ENCODE assay signal across 1 cellular context in the genomic region with DNA sequence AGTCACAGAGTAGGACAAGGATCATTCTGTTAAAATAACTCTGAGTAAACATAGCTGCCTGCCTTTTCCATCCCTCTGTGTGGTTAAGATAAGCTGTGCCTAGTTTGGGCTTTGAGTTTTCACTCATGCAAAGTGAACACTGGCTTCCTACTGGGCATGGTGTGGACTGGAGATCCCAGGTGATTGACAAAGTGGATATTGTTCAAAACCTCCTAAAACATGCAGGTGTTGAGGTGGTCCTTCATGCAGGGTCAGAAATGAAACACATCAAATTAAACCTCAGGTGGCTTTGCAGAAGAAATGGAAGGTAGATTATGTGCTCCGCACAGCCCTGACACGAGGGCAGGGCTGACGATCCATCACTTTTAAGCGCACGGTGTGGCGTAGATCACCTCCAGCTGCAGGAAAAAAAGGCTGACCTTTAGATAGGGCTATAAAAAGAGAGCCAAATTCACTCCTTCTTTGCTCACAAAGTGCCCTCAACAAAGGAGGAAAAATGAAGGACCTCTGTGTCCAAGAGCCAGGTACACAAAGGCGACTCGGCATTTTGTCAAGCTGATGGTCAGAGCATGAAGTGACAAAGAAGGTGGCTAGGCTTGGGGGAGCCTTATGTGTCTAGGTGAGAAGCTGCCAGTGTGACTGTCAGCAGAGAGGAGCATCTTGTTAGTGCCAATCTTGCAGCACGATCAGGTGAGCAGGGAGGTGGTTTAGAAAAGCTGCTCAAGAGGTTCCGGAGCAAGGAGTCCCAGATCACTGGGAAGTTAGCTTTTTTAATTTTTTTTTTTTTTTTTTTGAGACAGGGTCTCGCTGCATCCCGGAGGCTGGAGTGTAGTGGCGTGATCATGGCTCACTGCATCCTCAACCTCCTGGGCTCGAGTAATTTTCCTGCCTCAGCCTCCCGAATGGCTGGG.
A peak's percentile ranks its signal among the peaks of the same experiment; 100 is the strongest.
TF ChIP-seq lines count a peak whose summit lies in the region.

No MANE protein-coding gene starts in this region.

TF ChIP-seq in K562, 482 proteins besides CTCF, POLR2A, EP300 and RAD21:
- TF ChIP-seq SP2 (IDR thresholded peaks at IDR 0.05; ENCODE audit: extremely low read depth, low read depth, low read length, poor library complexity, severe bottlenecking): no peak
- no peak for TF ChIP-seq GATAD2A (IDR thresholded peaks at IDR 0.05)
- TF ChIP-seq, protein P1, sequence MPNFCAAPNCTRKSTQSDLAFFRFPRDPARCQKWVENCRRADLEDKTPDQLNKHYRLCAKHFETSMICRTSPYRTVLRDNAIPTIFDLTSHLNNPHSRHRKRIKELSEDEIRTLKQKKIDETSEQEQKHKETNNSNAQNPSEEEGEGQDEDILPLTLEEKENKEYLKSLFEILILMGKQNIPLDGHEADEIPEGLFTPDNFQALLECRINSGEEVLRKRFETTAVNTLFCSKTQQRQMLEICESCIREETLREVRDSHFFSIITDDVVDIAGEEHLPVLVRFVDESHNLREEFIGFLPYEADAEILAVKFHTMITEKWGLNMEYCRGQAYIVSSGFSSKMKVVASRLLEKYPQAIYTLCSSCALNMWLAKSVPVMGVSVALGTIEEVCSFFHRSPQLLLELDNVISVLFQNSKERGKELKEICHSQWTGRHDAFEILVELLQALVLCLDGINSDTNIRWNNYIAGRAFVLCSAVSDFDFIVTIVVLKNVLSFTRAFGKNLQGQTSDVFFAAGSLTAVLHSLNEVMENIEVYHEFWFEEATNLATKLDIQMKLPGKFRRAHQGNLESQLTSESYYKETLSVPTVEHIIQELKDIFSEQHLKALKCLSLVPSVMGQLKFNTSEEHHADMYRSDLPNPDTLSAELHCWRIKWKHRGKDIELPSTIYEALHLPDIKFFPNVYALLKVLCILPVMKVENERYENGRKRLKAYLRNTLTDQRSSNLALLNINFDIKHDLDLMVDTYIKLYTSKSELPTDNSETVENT (CRISPR knock-in tag; IDR thresholded peaks at IDR 0.05): no peak
- no peak for TF ChIP-seq PREB (CRISPR knock-in tag; IDR thresholded peaks at IDR 0.05)
- TF ChIP-seq PCBP2 (IDR thresholded peaks at IDR 0.05; ENCODE audit: low read depth, low read length, poor library complexity, severe bottlenecking): no peak
- TF ChIP-seq NFE2 (IDR thresholded peaks at IDR 0.05; ENCODE audit: low read depth): no peak
- TF ChIP-seq PRMT5 (CRISPR knock-in tag; IDR thresholded peaks at IDR 0.05): no peak
- TF ChIP-seq CCAR2 (IDR thresholded peaks at IDR 0.05; ENCODE audit: low read depth, low read length): no peak
- TF ChIP-seq NR2F6 (CRISPR knock-in tag; IDR thresholded peaks at IDR 0.05): no peak
- TF ChIP-seq CBFA2T3 (IDR thresholded peaks at IDR 0.05): peak; percentile 11; the same call in 1 of the 2 replicates
- TF ChIP-seq BRF1 (IDR thresholded peaks at IDR 0.05; ENCODE audit: borderline replicate concordance, extremely low read depth, insufficient read length): no peak
- no peak for TF ChIP-seq ZNF583 (CRISPR knock-in tag; IDR thresholded peaks at IDR 0.05)
- no peak for TF ChIP-seq DLX4 (CRISPR knock-in tag; IDR thresholded peaks at IDR 0.05)
- TF ChIP-seq GABPB1 (CRISPR knock-in tag; IDR thresholded peaks at IDR 0.05): no peak
- no peak for TF ChIP-seq THRAP3 (IDR thresholded peaks at IDR 0.05; ENCODE audit: borderline replicate concordance)
- no peak for TF ChIP-seq BHLHE40 (IDR thresholded peaks at IDR 0.05; ENCODE audit: low read length)
- TF ChIP-seq FOXA3 (CRISPR knock-in tag; conservative IDR thresholded peaks at IDR 0.05 in 1 of 2, IDR thresholded peaks at IDR 0.05 in 1 of 2): peak in 1 of 2 experiments; percentile 45; a peak in 1 of 4 replicates
- TF ChIP-seq L3MBTL2 (IDR thresholded peaks at IDR 0.05): peak; percentile 20; the same call in 1 of the 2 replicates
- TF ChIP-seq PTTG1 (tag; IDR thresholded peaks at IDR 0.05; ENCODE audit: low read depth): no peak
- TF ChIP-seq ATF2 (CRISPR knock-in tag; IDR thresholded peaks at IDR 0.05): no peak
- TF ChIP-seq UBTF (IDR thresholded peaks at IDR 0.05; ENCODE audit: borderline replicate concordance in 1 of 2, low read depth in 2 of 2, low read length in 2 of 2): no peak
- TF ChIP-seq NFYB (IDR thresholded peaks at IDR 0.05; ENCODE audit: extremely low read depth, insufficient read length): no peak
- TF ChIP-seq RBM22 (IDR thresholded peaks at IDR 0.05; ENCODE audit: low read depth, low read length, poor library complexity, severe bottlenecking): no peak
- no peak for TF ChIP-seq HDGF (IDR thresholded peaks at IDR 0.05)
- TF ChIP-seq MNT (conservative IDR thresholded peaks at IDR 0.05): 0 out of 4 replicates have a peak, but pooled peaks of 1 of the 2 experiments have one; percentile 12
- TF ChIP-seq TEAD1 (CRISPR knock-in tag; IDR thresholded peaks at IDR 0.05): no peak
- TF ChIP-seq, protein P2, sequence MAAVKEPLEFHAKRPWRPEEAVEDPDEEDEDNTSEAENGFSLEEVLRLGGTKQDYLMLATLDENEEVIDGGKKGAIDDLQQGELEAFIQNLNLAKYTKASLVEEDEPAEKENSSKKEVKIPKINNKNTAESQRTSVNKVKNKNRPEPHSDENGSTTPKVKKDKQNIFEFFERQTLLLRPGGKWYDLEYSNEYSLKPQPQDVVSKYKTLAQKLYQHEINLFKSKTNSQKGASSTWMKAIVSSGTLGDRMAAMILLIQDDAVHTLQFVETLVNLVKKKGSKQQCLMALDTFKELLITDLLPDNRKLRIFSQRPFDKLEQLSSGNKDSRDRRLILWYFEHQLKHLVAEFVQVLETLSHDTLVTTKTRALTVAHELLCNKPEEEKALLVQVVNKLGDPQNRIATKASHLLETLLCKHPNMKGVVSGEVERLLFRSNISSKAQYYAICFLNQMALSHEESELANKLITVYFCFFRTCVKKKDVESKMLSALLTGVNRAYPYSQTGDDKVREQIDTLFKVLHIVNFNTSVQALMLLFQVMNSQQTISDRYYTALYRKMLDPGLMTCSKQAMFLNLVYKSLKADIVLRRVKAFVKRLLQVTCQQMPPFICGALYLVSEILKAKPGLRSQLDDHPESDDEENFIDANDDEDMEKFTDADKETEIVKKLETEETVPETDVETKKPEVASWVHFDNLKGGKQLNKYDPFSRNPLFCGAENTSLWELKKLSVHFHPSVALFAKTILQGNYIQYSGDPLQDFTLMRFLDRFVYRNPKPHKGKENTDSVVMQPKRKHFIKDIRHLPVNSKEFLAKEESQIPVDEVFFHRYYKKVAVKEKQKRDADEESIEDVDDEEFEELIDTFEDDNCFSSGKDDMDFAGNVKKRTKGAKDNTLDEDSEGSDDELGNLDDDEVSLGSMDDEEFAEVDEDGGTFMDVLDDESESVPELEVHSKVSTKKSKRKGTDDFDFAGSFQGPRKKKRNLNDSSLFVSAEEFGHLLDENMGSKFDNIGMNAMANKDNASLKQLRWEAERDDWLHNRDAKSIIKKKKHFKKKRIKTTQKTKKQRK (IDR thresholded peaks at IDR 0.05; ENCODE audit: borderline replicate concordance, low read depth, low read length): no peak
- TF ChIP-seq PHB (CRISPR knock-in tag; IDR thresholded peaks at IDR 0.05): no peak
- no peak for TF ChIP-seq PYGO2 (tag; IDR thresholded peaks at IDR 0.05)
- TF ChIP-seq DDX20 (tag; IDR thresholded peaks at IDR 0.05; ENCODE audit: low read depth): no peak
- no peak for TF ChIP-seq MTA2 (IDR thresholded peaks at IDR 0.05; ENCODE audit: low read depth)
- TF ChIP-seq CHD4 (IDR thresholded peaks at IDR 0.05; ENCODE audit: insufficient read depth, insufficient replicate concordance, low read depth, low read length, poor library complexity, severe bottlenecking): no peak
- TF ChIP-seq DPF2 (IDR thresholded peaks at IDR 0.05): no peak
- no peak for TF ChIP-seq SMARCA5 (IDR thresholded peaks at IDR 0.05)
- TF ChIP-seq ZNF232 (CRISPR knock-in tag; IDR thresholded peaks at IDR 0.05): no peak
